Comparison of ENCODE assay signal across 1 cellular context in genomic region chr7:150404785-150405583, GRCh38.
A peak's percentile ranks its signal among the peaks of the same experiment; 100 is the strongest.
TF ChIP-seq lines count a peak whose summit lies in the region.

No MANE protein-coding gene starts in this region.

TF ChIP-seq in HEK293, 187 proteins besides CTCF, POLR2A, EP300 and RAD21 (continued from another document and continues in another):
- TF ChIP-seq MEIS1 (CRISPR knock-in tag; IDR thresholded peaks at IDR 0.05; ENCODE audit: borderline replicate concordance) (no peak), ZNF777 (tag by site-specific recombination; IDR thresholded peaks at IDR 0.05; ENCODE audit: borderline replicate concordance) (0 out of 2 replicates have a peak, but pooled peaks have one; percentile 34), ZNF776 (tag by site-specific recombination; IDR thresholded peaks at IDR 0.05; ENCODE audit: borderline replicate concordance) (no peak), ZNF10 (tag by site-specific recombination; IDR thresholded peaks at IDR 0.05) (0 out of 2 replicates have a peak, but pooled peaks have one; percentile 45), ZNF354C (tag by site-specific recombination; IDR thresholded peaks at IDR 0.05; ENCODE audit: borderline replicate concordance, low read depth) (no peak), ZNF23 (tag by site-specific recombination; IDR thresholded peaks at IDR 0.05; ENCODE audit: borderline replicate concordance) (no peak), SALL2 (tag by site-specific recombination; IDR thresholded peaks at IDR 0.05; ENCODE audit: borderline replicate concordance) (no peak), MYNN (tag by site-specific recombination; IDR thresholded peaks at IDR 0.05; ENCODE audit: borderline replicate concordance) (no peak), ZNF211 (tag by site-specific recombination; IDR thresholded peaks at IDR 0.05; ENCODE audit: low read depth) (no peak), OSR2 (tag by site-specific recombination; IDR thresholded peaks at IDR 0.05) (no peak), ZSCAN16 (tag by site-specific recombination; IDR thresholded peaks at IDR 0.05) (no peak), TRIM28 (IDR thresholded peaks at IDR 0.05; ENCODE audit: borderline replicate concordance, low read length) (no peak), ZNF394 (tag by site-specific recombination; IDR thresholded peaks at IDR 0.05; ENCODE audit: borderline replicate concordance) (no peak; the same call in 1 of the 2 replicates), ZNF626 (tag by site-specific recombination; IDR thresholded peaks at IDR 0.05) (no peak), ZNF76 (tag by site-specific recombination; IDR thresholded peaks at IDR 0.05; ENCODE audit: borderline replicate concordance, low read depth) (peak; percentile 43; the same call in 1 of the 2 replicates), ZNF670 (tag by site-specific recombination; IDR thresholded peaks at IDR 0.05; ENCODE audit: low read depth) (no peak), HIC1 (tag by site-specific recombination; IDR thresholded peaks at IDR 0.05) (no peak), ZNF785 (tag by site-specific recombination; IDR thresholded peaks at IDR 0.05) (no peak; the same call in 1 of the 2 replicates), ZFP37 (tag by site-specific recombination; IDR thresholded peaks at IDR 0.05) (no peak), ZNF521 (tag by site-specific recombination; IDR thresholded peaks at IDR 0.05) (no peak), GFI1B (tag by site-specific recombination; IDR thresholded peaks at IDR 0.05) (no peak), ZNF311 (tag by site-specific recombination; IDR thresholded peaks at IDR 0.05; ENCODE audit: borderline replicate concordance) (no peak), ZNF184 (tag by site-specific recombination; IDR thresholded peaks at IDR 0.05) (0 out of 2 replicates have a peak, but pooled peaks have one; percentile 23), SP2 (tag by site-specific recombination; IDR thresholded peaks at IDR 0.05) (peak; percentile 42), ZNF157 (tag by site-specific recombination; IDR thresholded peaks at IDR 0.05) (no peak), ZSCAN5A (tag by site-specific recombination; IDR thresholded peaks at IDR 0.05) (no peak), ZSCAN30 (tag by site-specific recombination; IDR thresholded peaks at IDR 0.05) (peak; percentile 95), FEZF1 (tag by site-specific recombination; IDR thresholded peaks at IDR 0.05) (no peak), ZNF837 (tag by site-specific recombination; IDR thresholded peaks at IDR 0.05) (no peak), ZNF148 (tag by site-specific recombination; IDR thresholded peaks at IDR 0.05; ENCODE audit: borderline replicate concordance) (no peak), ZSCAN23 (tag by site-specific recombination; IDR thresholded peaks at IDR 0.05) (no peak), ZNF792 (tag by site-specific recombination; IDR thresholded peaks at IDR 0.05) (no peak), ZNF544 (tag by site-specific recombination; IDR thresholded peaks at IDR 0.05) (no peak), ZNF692 (tag by site-specific recombination; IDR thresholded peaks at IDR 0.05) (peak; percentile 75; the same call in 1 of the 2 replicates), ZNF510 (tag by site-specific recombination; IDR thresholded peaks at IDR 0.05; ENCODE audit: insufficient replicate concordance) (no peak), REPIN1 (tag by site-specific recombination; IDR thresholded peaks at IDR 0.05; ENCODE audit: low read depth) (no peak), ZNF223 (tag by site-specific recombination; IDR thresholded peaks at IDR 0.05) (no peak), ZNF16 (tag by site-specific recombination; IDR thresholded peaks at IDR 0.05; ENCODE audit: low read depth) (no peak), ZNF654 (tag by site-specific recombination; IDR thresholded peaks at IDR 0.05; ENCODE audit: low read depth) (no peak), ZNF2 (tag by site-specific recombination; IDR thresholded peaks at IDR 0.05) (no peak), ZNF629 (tag by site-specific recombination; IDR thresholded peaks at IDR 0.05) (peak; percentile 42; the same call in 1 of the 2 replicates), MZF1 (tag by site-specific recombination; IDR thresholded peaks at IDR 0.05; ENCODE audit: borderline replicate concordance) (no peak), GLIS2 (tag by site-specific recombination; IDR thresholded peaks at IDR 0.05) (peak; percentile 93), ZNF530 (tag by site-specific recombination; IDR thresholded peaks at IDR 0.05; ENCODE audit: low read depth) (no peak), ZEB2 (tag by site-specific recombination; IDR thresholded peaks at IDR 0.05) (peak; percentile 45; the same call in 1 of the 2 replicates), ZNF843 (tag by site-specific recombination; IDR thresholded peaks at IDR 0.05) (no peak), INSM2 (tag by site-specific recombination; IDR thresholded peaks at IDR 0.05) (no peak), ZBTB20 (tag by site-specific recombination; IDR thresholded peaks at IDR 0.05) (peak; percentile 66), ZBTB17 (tag by site-specific recombination; IDR thresholded peaks at IDR 0.05) (0 out of 2 replicates have a peak, but pooled peaks have one; percentile 17)
- TF ChIP-seq, protein P1, sequence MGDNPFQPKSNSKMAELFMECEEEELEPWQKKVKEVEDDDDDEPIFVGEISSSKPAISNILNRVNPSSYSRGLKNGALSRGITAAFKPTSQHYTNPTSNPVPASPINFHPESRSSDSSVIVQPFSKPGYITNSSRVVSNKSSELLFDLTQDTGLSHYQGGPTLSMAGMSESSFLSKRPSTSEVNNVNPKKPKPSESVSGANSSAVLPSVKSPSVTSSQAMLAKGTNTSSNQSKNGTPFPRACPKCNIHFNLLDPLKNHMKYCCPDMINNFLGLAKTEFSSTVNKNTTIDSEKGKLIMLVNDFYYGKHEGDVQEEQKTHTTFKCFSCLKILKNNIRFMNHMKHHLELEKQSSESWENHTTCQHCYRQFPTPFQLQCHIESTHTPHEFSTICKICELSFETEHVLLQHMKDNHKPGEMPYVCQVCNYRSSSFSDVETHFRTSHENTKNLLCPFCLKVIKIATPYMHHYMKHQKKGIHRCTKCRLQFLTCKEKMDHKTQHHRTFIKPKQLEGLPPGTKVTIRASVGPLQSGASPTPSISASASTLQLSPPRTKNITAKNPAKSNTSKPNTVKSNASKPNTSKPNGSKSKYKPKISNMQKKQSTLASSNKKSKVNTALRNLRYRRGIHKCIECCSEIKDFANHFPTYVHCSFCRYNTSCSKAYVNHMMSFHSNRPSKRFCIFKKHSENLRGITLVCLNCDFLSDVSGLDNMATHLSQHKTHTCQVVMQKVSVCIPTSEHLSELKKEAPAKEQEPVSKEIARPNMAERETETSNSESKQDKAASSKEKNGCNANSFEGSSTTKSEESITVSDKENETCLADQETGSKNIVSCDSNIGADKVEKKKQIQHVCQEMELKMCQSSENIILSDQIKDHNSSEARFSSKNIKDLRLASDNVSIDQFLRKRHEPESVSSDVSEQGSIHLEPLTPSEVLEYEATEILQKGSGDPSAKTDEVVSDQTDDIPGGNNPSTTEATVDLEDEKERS (tag by site-specific recombination; IDR thresholded peaks at IDR 0.05), result no peak
- TF ChIP-seq, protein P2, sequence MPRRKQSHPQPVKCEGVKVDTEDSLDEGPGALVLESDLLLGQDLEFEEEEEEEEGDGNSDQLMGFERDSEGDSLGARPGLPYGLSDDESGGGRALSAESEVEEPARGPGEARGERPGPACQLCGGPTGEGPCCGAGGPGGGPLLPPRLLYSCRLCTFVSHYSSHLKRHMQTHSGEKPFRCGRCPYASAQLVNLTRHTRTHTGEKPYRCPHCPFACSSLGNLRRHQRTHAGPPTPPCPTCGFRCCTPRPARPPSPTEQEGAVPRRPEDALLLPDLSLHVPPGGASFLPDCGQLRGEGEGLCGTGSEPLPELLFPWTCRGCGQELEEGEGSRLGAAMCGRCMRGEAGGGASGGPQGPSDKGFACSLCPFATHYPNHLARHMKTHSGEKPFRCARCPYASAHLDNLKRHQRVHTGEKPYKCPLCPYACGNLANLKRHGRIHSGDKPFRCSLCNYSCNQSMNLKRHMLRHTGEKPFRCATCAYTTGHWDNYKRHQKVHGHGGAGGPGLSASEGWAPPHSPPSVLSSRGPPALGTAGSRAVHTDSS (tag by site-specific recombination; IDR thresholded peaks at IDR 0.05), result no peak
- TF ChIP-seq, protein P3, sequence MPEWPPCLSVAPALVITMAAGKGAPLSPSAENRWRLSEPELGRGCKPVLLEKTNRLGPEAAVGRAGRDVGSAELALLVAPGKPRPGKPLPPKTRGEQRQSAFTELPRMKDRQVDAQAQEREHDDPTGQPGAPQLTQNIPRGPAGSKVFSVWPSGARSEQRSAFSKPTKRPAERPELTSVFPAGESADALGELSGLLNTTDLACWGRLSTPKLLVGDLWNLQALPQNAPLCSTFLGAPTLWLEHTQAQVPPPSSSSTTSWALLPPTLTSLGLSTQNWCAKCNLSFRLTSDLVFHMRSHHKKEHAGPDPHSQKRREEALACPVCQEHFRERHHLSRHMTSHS (tag by site-specific recombination; IDR thresholded peaks at IDR 0.05), result no peak
- TF ChIP-seq, protein P4, sequence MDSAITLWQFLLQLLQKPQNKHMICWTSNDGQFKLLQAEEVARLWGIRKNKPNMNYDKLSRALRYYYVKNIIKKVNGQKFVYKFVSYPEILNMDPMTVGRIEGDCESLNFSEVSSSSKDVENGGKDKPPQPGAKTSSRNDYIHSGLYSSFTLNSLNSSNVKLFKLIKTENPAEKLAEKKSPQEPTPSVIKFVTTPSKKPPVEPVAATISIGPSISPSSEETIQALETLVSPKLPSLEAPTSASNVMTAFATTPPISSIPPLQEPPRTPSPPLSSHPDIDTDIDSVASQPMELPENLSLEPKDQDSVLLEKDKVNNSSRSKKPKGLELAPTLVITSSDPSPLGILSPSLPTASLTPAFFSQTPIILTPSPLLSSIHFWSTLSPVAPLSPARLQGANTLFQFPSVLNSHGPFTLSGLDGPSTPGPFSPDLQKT (IDR thresholded peaks at IDR 0.05; ENCODE audit: borderline replicate concordance, low read depth, low read length), result no peak
